11 cellular contexts compared by ENCODE assay signal in the genomic region with DNA sequence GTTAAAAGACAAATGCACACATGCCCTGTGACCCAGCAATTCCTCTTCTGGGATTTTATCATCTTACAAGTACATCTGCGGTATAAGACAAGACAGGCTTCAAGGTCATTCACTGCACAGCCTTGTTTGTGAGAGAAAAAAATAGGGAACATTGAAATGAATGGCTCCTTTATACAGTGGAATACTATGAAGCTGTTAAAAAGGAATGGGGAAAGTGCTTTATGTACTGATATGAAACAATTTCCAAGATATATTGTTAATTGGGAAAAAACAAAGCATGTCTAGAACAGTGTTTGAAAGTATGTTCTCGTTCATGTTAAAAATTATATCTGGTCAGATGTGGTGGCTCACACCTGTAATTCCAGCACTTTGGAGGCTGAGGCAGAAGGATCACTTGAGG. TPM values are rescaled to one million over a fixed set of nuclear protein-coding genes. Genes with fewer than 3 reads are reported as not detected.
"Had no signal": no experiment of that assay in that cellular context is flagged by ENCODE, and none has a peak within 500 bp of the region (broad histone marks: within the 10 kb centered on the region; RNA-seq: fewer than 3 reads in every experiment).

No MANE protein-coding gene starts in this region.

- H3K4me3 Mint-ChIP-seq: H9, HFFc6 had no signal

- FAIRE-seq: H1, H54 had no signal

- H3K9me3 Mint-ChIP-seq: H9, HFFc6 had no signal

- H3K4me2 ChIP-seq: KMS-11 had no signal

- H3K4me3 ChIP-seq: GM23248 had no signal

- H3K27ac ChIP-seq: GM23248, HL-60, KMS-11 had no signal

- H2AFZ ChIP-seq: GM23248 had no signal

- H3K27ac Mint-ChIP-seq: H9, HFFc6 had no signal

- H3K9ac ChIP-seq: GM23248, KMS-11 had no signal

- DNase-seq: GM23248, H9, HCEC 1CT, HFFc6, IMR-90, KBM-7 had no signal

RNA-seq across cellular contexts. Expression of gene XKR7, which starts 41.5 kb away (rescaled TPM):
- total RNA-seq: GM23248, HFFc6, HT1080, IMR-90 had no signal
- polyA plus RNA-seq: GM23248, IMR-90 had no signal

RNA-seq across cellular contexts. Expression of gene TTLL9, which starts 56.1 kb away (rescaled TPM):
- total RNA-seq: GM23248, H1, HFFc6, HT1080, IMR-90 had no signal
- polyA plus RNA-seq: GM23248, IMR-90 had no signal

RNA-seq across cellular contexts. Expression of gene DUSP15, which starts 56.2 kb away (rescaled TPM):
- total RNA-seq: GM23248, HFFc6, HT1080, IMR-90 had no signal
- polyA plus RNA-seq: GM23248, IMR-90 had no signal
